Comparison of ENCODE assay signal across 8 cellular contexts in the genomic region with DNA sequence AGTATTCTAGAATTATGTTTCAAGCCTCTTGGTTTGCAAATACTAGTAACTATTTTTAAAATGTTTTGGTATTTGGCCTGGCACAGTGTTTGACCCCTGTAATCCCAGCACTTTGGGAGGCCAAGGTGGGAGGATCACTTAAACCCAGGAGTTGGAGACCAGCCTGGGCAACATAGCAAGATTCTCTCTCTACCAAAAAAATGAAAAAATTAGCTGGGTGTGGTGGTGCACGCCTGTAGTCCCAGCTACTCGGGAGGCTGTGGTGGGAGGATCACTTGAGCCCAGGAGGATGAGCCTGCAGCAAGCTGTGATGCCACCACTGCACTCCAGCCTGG. TPM values are rescaled to one million over a fixed set of nuclear protein-coding genes. Genes with fewer than 3 reads are reported as not detected.
DNase-seq lines count a peak whose midpoint lies in the region; ATAC-seq, FAIRE-seq and TF ChIP-seq lines count a peak whose summit lies in the region.
"Not testable (repeated sequence)": the region's sequence is repeated elsewhere in the genome, so short reads cannot be mapped to it uniquely, and the experiment has no call there.
"Had no signal": no experiment of that assay in that cellular context is flagged by ENCODE, and none has a peak within 500 bp of the region (broad histone marks: within the 10 kb centered on the region; RNA-seq: fewer than 3 reads in every experiment).

No MANE protein-coding gene starts in this region.

- FAIRE-seq in A549 (lab: Jason Lieb, UNC); K562 (lab: Jason Lieb, UNC): not testable (repeated sequence)

- peak overlapping the region; percentile 85 to 92 for H3K27ac ChIP-seq in A549
- H3K27ac ChIP-seq in HCT116 (ENCODE audit: low read depth, low read length), result peak overlapping the region; percentile 20; the same call in 1 of the 2 replicates
- H3K27ac ChIP-seq in PC-9, result peak overlapping the region; percentile 80
- not testable (repeated sequence) for H3K27ac ChIP-seq in K562 (ENCODE audit: extremely low read depth, low read depth, low read length)
- peak overlapping the region; percentile 98 for H3K27ac ChIP-seq in substantia nigra (ENCODE audit: low read depth, low read length, poor library complexity, severe bottlenecking)

- not testable (repeated sequence) for H4K20me1 ChIP-seq in HCT116 (ENCODE audit: insufficient read depth); PC-9 (ENCODE audit: insufficient read depth); K562 (replicated peaks; ENCODE audit: control insufficient read depth, insufficient read depth, low read length)

- not testable (repeated sequence) for TF ChIP-seq EP300 in A549 (IDR thresholded peaks at IDR 0.05); K562 (IDR thresholded peaks at IDR 0.05; ENCODE audit: low read length)

- H3K9me3 ChIP-seq in A549; HCT116 (ENCODE audit: control insufficient read depth in 1 of 2, insufficient read depth in 1 of 2, low read depth in 1 of 2, low read length in 2 of 2); PC-9 (ENCODE audit: insufficient read depth, low read depth); K562 (replicated peaks; ENCODE audit: control insufficient read depth, insufficient read depth, low read depth, low read length): not testable (repeated sequence)

- H3K9ac ChIP-seq in HCT116 (ENCODE audit: low read length), result peak overlapping the region; percentile 42; the same call in 1 of the 2 replicates
- H3K9ac ChIP-seq in K562 (ENCODE audit: insufficient read depth in 1 of 2, low read depth in 2 of 2, low read length in 2 of 2), result not testable (repeated sequence)

- H3K4me3 ChIP-seq in A549; HCT116 (replicated peaks in 1 of 2; ENCODE audit: low read depth in 1 of 2, low read length in 2 of 2); PC-9; K562: not testable (repeated sequence)

- H3K4me2 ChIP-seq in A549, result peak overlapping the region; percentile 55
- peak overlapping the region; percentile 63 for H3K4me2 ChIP-seq in HCT116 (ENCODE audit: low read length)
- H3K4me2 ChIP-seq in PC-9, result peak overlapping the region; percentile 43; the same call in 1 of the 2 replicates
- peak overlapping the region; percentile 54; the same call in 1 of the 2 replicates for H3K4me2 ChIP-seq in K562 (ENCODE audit: insufficient read depth, low read length)

- 90% methylated on average over 2 of the region's 2 CpGs for WGBS in A549 (ENCODE audit: missing lambda C conversion rate)
- WGBS in K562 (ENCODE audit: insufficient coverage, low coverage, missing lambda C conversion rate), result 90% methylated on average over 2 of the region's 2 CpGs

- DNase-seq in A549 (ENCODE audit: low read depth in 1 of 2, low spot score in 1 of 2); HCT116 (ENCODE audit: low read depth, low spot score); K562 (ENCODE audit: extremely low read depth in 1 of 4, low spot score in 3 of 4); substantia nigra (lab: John Stamatoyannopoulos, UW): not testable (repeated sequence)
- DNase-seq in PC-9, result peak in 1 of 2 experiments; percentile 51
- peak; percentile 27 for DNase-seq in cardiac septum (ENCODE audit: low spot score)

- not testable (repeated sequence) for H2AFZ ChIP-seq in HCT116 (ENCODE audit: low read depth, low read length, poor library complexity, severe bottlenecking); PC-9; K562 (ENCODE audit: low read depth, low read length)

- ATAC-seq in A549, HCT116, K562: not testable (repeated sequence)

- TF ChIP-seq RAD21 in A549 (conservative IDR thresholded peaks at IDR 0.05 in 1 of 2, IDR thresholded peaks at IDR 0.05 in 1 of 2); HCT116 (IDR thresholded peaks at IDR 0.05; ENCODE audit: low read depth); K562 (CRISPR knock-in tag; conservative IDR thresholded peaks at IDR 0.05 in 1 of 2, IDR thresholded peaks at IDR 0.05 in 1 of 2): not testable (repeated sequence)

- TF ChIP-seq POLR2A in A549 (IDR thresholded peaks at IDR 0.05; ENCODE audit: low read length); HCT116 (IDR thresholded peaks at IDR 0.05; ENCODE audit: borderline replicate concordance, extremely low read depth, insufficient read depth, insufficient read length); K562 (conservative IDR thresholded peaks at IDR 0.05): not testable (repeated sequence)

- peaks cover 89% of the 10 kb centered on the region for H3K4me1 ChIP-seq in A549
- peaks cover 16 to 40% of the 10 kb centered on the region in 2 experiments for H3K4me1 ChIP-seq in HCT116 (ENCODE audit: control insufficient read depth in 1 of 2, insufficient read depth in 2 of 2, low read length in 2 of 2)
- peaks cover 33% of the 10 kb centered on the region for H3K4me1 ChIP-seq in PC-9 (replicated peaks; ENCODE audit: insufficient read depth)
- H3K4me1 ChIP-seq in K562 (replicated peaks in 1 of 2; ENCODE audit: control insufficient read depth in 2 of 2, insufficient read depth in 2 of 2, low read length in 2 of 2), result peaks cover 18 to 33% of the 10 kb centered on the region in 2 experiments

- H3K36me3 ChIP-seq in HCT116 (ENCODE audit: control insufficient read depth in 1 of 2, insufficient read depth in 2 of 2, low read length in 2 of 2); PC-9 (ENCODE audit: low read depth); K562 (ENCODE audit: control insufficient read depth, insufficient read depth, low read length): not testable (repeated sequence)

- POLR2A ChIA-PET in A549 (lab: Yijun Ruan, JAX); HCT116 (lab: Charles Lee); PC-9 (lab: Charles Lee; ENCODE audit: unreplicated experiment): not testable (repeated sequence)
- POLR2A ChIA-PET in K562 (lab: Yijun Ruan, JAX), result interaction anchor here (1.0 kb wide), 1 partner anchor 235 kb away, joined by 3 read pairs; no protein-coding TSS in a partner anchor

- BruUV-seq in HCT116 (replicated peaks; lab: Mats Ljungman, UMichigan); K562 (replicated peaks; lab: Mats Ljungman, UMichigan): not testable (repeated sequence)
- TSS peak; percentile 27 for BruUV-seq in PC-9 (replicated peaks; lab: Mats Ljungman, UMichigan)

- not testable (repeated sequence) for H3K9me1 ChIP-seq in K562 (ENCODE audit: control insufficient read depth, insufficient read depth, low read length)

- RAD21 ChIA-PET in HCT116 (lab: Charles Lee; ENCODE audit: low non-redundant PET in 1 of 2, low total read pairs in 2 of 2, uncharacterized antibody in 2 of 2, unreplicated experiment in 2 of 2), result not testable (repeated sequence)

- H3K27me3 ChIP-seq in HCT116 (ENCODE audit: insufficient read depth, low read length); PC-9 (ENCODE audit: insufficient read depth, low read depth); K562 (ENCODE audit: control insufficient read depth in 2 of 2, insufficient read depth in 2 of 2, low read length in 2 of 2): not testable (repeated sequence)

- not testable (repeated sequence) for TF ChIP-seq CTCF in A549 (IDR thresholded peaks at IDR 0.05); HCT116 (IDR thresholded peaks at IDR 0.05 in 2 of 3, conservative IDR thresholded peaks at IDR 0.05 in 1 of 3; ENCODE audit: borderline replicate concordance in 1 of 3, insufficient read depth in 1 of 3, low read depth in 2 of 3, low read length in 2 of 3); PC-9 (conservative IDR thresholded peaks at IDR 0.05); K562 (IDR thresholded peaks at IDR 0.05 in 2 of 3, conservative IDR thresholded peaks at IDR 0.05 in 1 of 3; ENCODE audit: insufficient read depth in 2 of 3, low read depth in 1 of 3, low read length in 3 of 3)

- H3F3A ChIP-seq in PC-9 (ENCODE audit: insufficient read depth, low read depth), result peaks cover 28% of the 10 kb centered on the region

- intact Hi-C loops in HCT116 (cut with micrococcal nuclease); K562 (cut with micrococcal nuclease); cardiac septum (cut with DNase I): not testable (repeated sequence)
- intact Hi-C loops in PC-9 (cut with micrococcal nuclease; ENCODE audit: unreplicated experiment), result loop anchor here (2.0 to 10.0 kb wide), 2 partner anchors 140 to 204 kb away; no protein-coding TSS in a partner anchor

- H3K9me2 ChIP-seq in HCT116 (ENCODE audit: insufficient read depth); PC-9 (ENCODE audit: insufficient read depth): not testable (repeated sequence)

- in situ Hi-C loops in K562 (cut with MboI), result not testable (repeated sequence)

- not testable (repeated sequence) for H3K79me2 ChIP-seq in HCT116 (ENCODE audit: insufficient read depth, low read length); PC-9 (ENCODE audit: low read depth); K562 (ENCODE audit: control insufficient read depth, insufficient read depth, low read length)

- CTCF ChIA-PET in A549 (lab: Yijun Ruan, JAX) (interaction anchor here (3.1 to 4.4 kb wide), 2 partner anchors 10 to 62 kb away, joined by 12 to 22 read pairs; no protein-coding TSS in a partner anchor), PC-9 (lab: Charles Lee) (interaction anchor here (0.5 kb wide), 1 partner anchor 31 kb away, joined by 10 read pairs; no protein-coding TSS in a partner anchor)
- CTCF ChIA-PET in HCT116 (lab: Charles Lee); K562 (lab: Yijun Ruan, JAX; ENCODE audit: low intra/inter-chr PET ratio): not testable (repeated sequence)

RNA-seq across cellular contexts. Expression of a gene that starts 0.8 kb away (rescaled TPM):
- 0.43 and 1.3 TPM in 2 replicates for polyA plus RNA-seq in A549 (2011; rRNA removed)
- 0.24 and 0.58 TPM in 2 replicates for polyA plus RNA-seq in A549 (2012; cell fraction: cytosol; rRNA removed)
- polyA plus RNA-seq in A549 (2012; cell fraction: nucleus; rRNA removed), result 1.2 and 1.8 TPM in 2 replicates
- polyA plus RNA-seq in A549 (2017; fragmentation: RNase III; extraction: RNeasy Plus Mini Kit Qiagen cat#74134 plus additional on column Dnase treatment), result 0.30 to 0.40 TPM (median 0.38 TPM) in 3 replicates
- polyA minus RNA-seq in A549 (2011; rRNA and poly(A)+ RNA removed), result 1.9 and 2.6 TPM in 2 replicates
- total RNA-seq in HCT116 (2021; ENCODE audit: unreplicated experiment), result 0.47 TPM
- 0.40 and 0.48 TPM in 2 replicates for polyA plus RNA-seq in HCT116 (2012)
- 3.7 and 5.7 TPM in 2 replicates for total RNA-seq in PC-9 (2021)
- total RNA-seq in K562 (2011; cell fraction: chromatin; rRNA removed; ENCODE audit: low replicate concordance), result not detected in 2 replicates
- total RNA-seq in K562 (2011; cell fraction: nucleolus; rRNA removed), result not detected in 2 replicates
- not detected in 2 replicates for total RNA-seq in K562 (2011; cell fraction: nucleoplasm; rRNA removed)
- 0.14 TPM in 1 of 2 replicates, not detected in the other for total RNA-seq in K562 (2014; rRNA removed)
- total RNA-seq in K562 (2014; rRNA removed; fragmentation: Illumina TruSeq; extraction: Trizol), result 0.07 TPM in 1 of 2 replicates, not detected in the other
- total RNA-seq in K562 (2015; rRNA removed; fragmentation: Illumina TruSeq; extraction: Trizol), result 0.11 TPM in 1 of 2 replicates, not detected in the other
- total RNA-seq in K562 (2021), result 0.09 TPM in 1 of 2 replicates, not detected in the other
- not detected in 2 replicates for polyA plus RNA-seq in K562 (2011; rRNA removed)
- polyA plus RNA-seq in K562 (2011; cell fraction: cytosol; rRNA removed), result 0.04 TPM in 1 of 2 replicates, not detected in the other
- polyA plus RNA-seq in K562 (2011; cell fraction: nucleus; rRNA removed), result 0.13 and 0.17 TPM in 2 replicates
- 0.07 and 0.08 TPM in 2 replicates for polyA plus RNA-seq in K562 (2012)
- polyA plus RNA-seq in K562 (2014; fragmentation: Illumina TruSeq; extraction: Trizol), result 0.15 TPM in 1 of 2 replicates, not detected in the other
- under 1 TPM; 0.04 to 0.25 TPM for polyA plus RNA-seq in K562 (2014; fragmentation: Nextera tagmentation; extraction: Ambion mirVana)
- polyA plus RNA-seq in K562 (2014; rRNA removed), result 0.18 TPM in 1 of 2 replicates, not detected in the other
- not detected in 2 replicates for polyA minus RNA-seq in K562 (2011; rRNA and poly(A)+ RNA removed)
- not detected in 2 replicates for polyA minus RNA-seq in K562 (2011; cell fraction: cytosol; rRNA and poly(A)+ RNA removed)
- not detected in 2 replicates for polyA minus RNA-seq in K562 (2011; cell fraction: nucleus; rRNA and poly(A)+ RNA removed)
- total RNA-seq in cardiac septum, result not detected
- polyA plus RNA-seq: CD14-positive monocyte; CD8-positive, alpha-beta memory T cell had no signal
